Comparison of ENCODE assay signal across 9 cellular contexts in genomic region chr2:182666674-182667320, GRCh38. TPM values are rescaled to one million over a fixed set of nuclear protein-coding genes. Genes with fewer than 3 reads are reported as not detected.
A peak's percentile ranks its signal among the peaks of the same experiment; 100 is the strongest.
DNase-seq lines count a peak whose midpoint lies in the region; ATAC-seq lines count a peak whose summit lies in the region.
"Had no signal": no experiment of that assay in that cellular context is flagged by ENCODE, and none has a peak within 500 bp of the region (broad histone marks: within the 10 kb centered on the region; RNA-seq: fewer than 3 reads in every experiment).

No MANE protein-coding gene starts in this region.

- POLR2A ChIA-PET in activated CD4-positive, alpha-beta T cell treated with anti-CD3 and anti-CD28 coated beads, Interleukin-2, amount 10 ng/mL, durations not matched to agents 7 days and 5 days (lab: Charles Lee): no interaction called here
- POLR2A ChIA-PET in T-cell (lab: Charles Lee): no interaction called here
- POLR2A ChIA-PET in activated CD4-positive, alpha-beta memory T cell treated with anti-CD3 and anti-CD28 coated beads for 36 hours (lab: Charles Lee): no interaction called here

- no peaks in the 10 kb centered on the region for H3K9me3 Mint-ChIP-seq in activated CD4-positive, alpha-beta T cell treated with anti-CD3 and anti-CD28 coated beads, Interleukin-2, amount 10 ng/mL, durations not matched to agents 7 days and 5 days
- H3K9me3 Mint-ChIP-seq in T-cell: no peaks in the 10 kb centered on the region
- no peaks in the 10 kb centered on the region for H3K9me3 Mint-ChIP-seq in activated CD4-positive, alpha-beta memory T cell treated with anti-CD3 and anti-CD28 coated beads for 36 hours
- H3K9me3 Mint-ChIP-seq: stimulated activated naive CD8-positive, alpha-beta T cell treated with anti-CD3 and anti-CD28 coated beads, Interleukin-15, Interleukin-2, amounts not matched to agents 100 ng/mL and 50 ng/mL, for 24 hours had no signal

- CTCF ChIA-PET in activated CD4-positive, alpha-beta T cell treated with anti-CD3 and anti-CD28 coated beads, Interleukin-2, amount 10 ng/mL, durations not matched to agents 7 days and 5 days (lab: Charles Lee): interaction anchor here (0.6 to 1.2 kb wide), 3 partner anchors 19 to 475 kb away, joined by 3 to 4 read pairs (median 3); no protein-coding TSS in a partner anchor
- CTCF ChIA-PET in T-cell (lab: Charles Lee): interaction anchor here (0.5 to 2.3 kb wide), 14 partner anchors 9 to 428 kb away, joined by 3 to 35 read pairs (median 4); partner anchors contain the start of gene DNAJC10 (in 1 of the 2)
- CTCF ChIA-PET in activated CD4-positive, alpha-beta memory T cell treated with anti-CD3 and anti-CD28 coated beads for 36 hours (lab: Charles Lee): interaction anchor here (0.9 to 2.3 kb wide), 11 partner anchors 10 to 313 kb away, joined by 3 to 26 read pairs (median 4); partner anchors contain the start of gene DNAJC10

- no peaks in the 10 kb centered on the region for H3K4me1 Mint-ChIP-seq in activated CD4-positive, alpha-beta T cell treated with anti-CD3 and anti-CD28 coated beads, Interleukin-2, amount 10 ng/mL, durations not matched to agents 7 days and 5 days
- no peaks in the 10 kb centered on the region for H3K4me1 Mint-ChIP-seq in T-cell
- H3K4me1 Mint-ChIP-seq in activated CD4-positive, alpha-beta memory T cell treated with anti-CD3 and anti-CD28 coated beads for 36 hours (ENCODE audit: low read depth): peaks cover 4% of the 10 kb centered on the region

- no peak overlapping the region for H3K4me3 Mint-ChIP-seq in activated CD4-positive, alpha-beta T cell treated with anti-CD3 and anti-CD28 coated beads, Interleukin-2, amount 10 ng/mL, durations not matched to agents 7 days and 5 days
- no peak overlapping the region for H3K4me3 Mint-ChIP-seq in T-cell
- H3K4me3 Mint-ChIP-seq in activated CD4-positive, alpha-beta memory T cell treated with anti-CD3 and anti-CD28 coated beads for 36 hours: no peak overlapping the region
- H3K4me3 Mint-ChIP-seq: stimulated activated naive CD8-positive, alpha-beta T cell treated with anti-CD3 and anti-CD28 coated beads, Interleukin-15, Interleukin-2, amounts not matched to agents 100 ng/mL and 50 ng/mL, for 24 hours had no signal

- intact Hi-C loops in activated CD4-positive, alpha-beta memory T cell treated with anti-CD3 and anti-CD28 coated beads for 36 hours (cut with micrococcal nuclease): loop anchor here (1.0 kb wide), 2 partner anchors 49 to 314 kb away; no protein-coding TSS in a partner anchor

- ATAC-seq in GM19463 (IDR thresholded peaks at IDR 0.05; ENCODE audit: unreplicated experiment): peak; percentile 80
- peak; percentile 91 for ATAC-seq in HG03439 (IDR thresholded peaks at IDR 0.05; ENCODE audit: unreplicated experiment)
- peak; percentile 50 to 61 (median 58) for ATAC-seq in T-cell (replicated peaks in 1 of 4)

- H3K27ac Mint-ChIP-seq in activated CD4-positive, alpha-beta T cell treated with anti-CD3 and anti-CD28 coated beads, Interleukin-2, amount 10 ng/mL, durations not matched to agents 7 days and 5 days: no peak overlapping the region
- no peak overlapping the region for H3K27ac Mint-ChIP-seq in T-cell
- no peak overlapping the region for H3K27ac Mint-ChIP-seq in activated CD4-positive, alpha-beta memory T cell treated with anti-CD3 and anti-CD28 coated beads for 36 hours
- H3K27ac Mint-ChIP-seq: stimulated activated naive CD8-positive, alpha-beta T cell treated with anti-CD3 and anti-CD28 coated beads, Interleukin-15, Interleukin-2, amounts not matched to agents 100 ng/mL and 50 ng/mL, for 24 hours had no signal

- H3K27me3 Mint-ChIP-seq in activated CD4-positive, alpha-beta T cell treated with anti-CD3 and anti-CD28 coated beads, Interleukin-2, amount 10 ng/mL, durations not matched to agents 7 days and 5 days: peaks cover 10% of the 10 kb centered on the region
- H3K27me3 Mint-ChIP-seq in T-cell: no peaks in the 10 kb centered on the region
- peaks cover 2% of the 10 kb centered on the region for H3K27me3 Mint-ChIP-seq in activated CD4-positive, alpha-beta memory T cell treated with anti-CD3 and anti-CD28 coated beads for 36 hours

- H3K36me3 Mint-ChIP-seq in activated CD4-positive, alpha-beta T cell treated with anti-CD3 and anti-CD28 coated beads, Interleukin-2, amount 10 ng/mL, durations not matched to agents 7 days and 5 days (ENCODE audit: low read depth): no peaks in the 10 kb centered on the region
- H3K36me3 Mint-ChIP-seq in T-cell: no peaks in the 10 kb centered on the region
- H3K36me3 Mint-ChIP-seq in activated CD4-positive, alpha-beta memory T cell treated with anti-CD3 and anti-CD28 coated beads for 36 hours: no peaks in the 10 kb centered on the region

- DNase-seq in activated CD4-positive, alpha-beta T cell treated with anti-CD3 and anti-CD28 coated beads, Interleukin-2, amount 10 ng/mL, durations not matched to agents 7 days and 5 days: peak; percentile 44
- DNase-seq in activated CD4-positive, alpha-beta T cell treated with anti-CD3 and anti-CD28 coated beads for 1 hour: no peak
- peak in 4 of 34 experiments; percentile 2 to 14 (median 8) for DNase-seq in T-cell
- peak; percentile 42 for DNase-seq in iris pigment epithelial cell (ENCODE audit: low read depth)
- DNase-seq in epidermal melanocyte (ENCODE audit: insufficient read length, low spot score): no peak
- no peak for DNase-seq in activated CD4-positive, alpha-beta memory T cell treated with anti-CD3 and anti-CD28 coated beads for 36 hours

RNA-seq across cellular contexts. Expression of gene DNAJC10, which starts 49.3 kb away (rescaled TPM):
- 10 to 100 TPM; 48.6 to 52.5 TPM for total RNA-seq in activated CD4-positive, alpha-beta T cell treated with anti-CD3 and anti-CD28 coated beads, Interleukin-2, amount 10 ng/mL, durations not matched to agents 7 days and 5 days
- total RNA-seq in T-cell: 10 to 100 TPM; 39.5 to 52.9 (median 46.1) TPM
- total RNA-seq in activated CD4-positive, alpha-beta memory T cell treated with anti-CD3 and anti-CD28 coated beads for 36 hours: 10 to 100 TPM; 59.0 to 63.6 TPM

Comparison
In these comparisons a context has a peak if more than half of its experiments do, and no peak if none do; other contexts are left out.
1. DNase-seq: peak in activated CD4-positive, alpha-beta T cell treated with anti-CD3 and anti-CD28 coated beads, Interleukin-2, amount 10 ng/mL, durations not matched to agents 7 days and 5 days (single experiment) and iris pigment epithelial cell (single experiment); none in activated CD4-positive, alpha-beta T cell treated with anti-CD3 and anti-CD28 coated beads for 1 hour (single experiment), epidermal melanocyte (single experiment) and activated CD4-positive, alpha-beta memory T cell treated with anti-CD3 and anti-CD28 coated beads for 36 hours (single experiment).
2. Peak in every context shown above with its lines, with median percentiles within 50 percentile points of each other: ATAC-seq.